In the genomic region with DNA sequence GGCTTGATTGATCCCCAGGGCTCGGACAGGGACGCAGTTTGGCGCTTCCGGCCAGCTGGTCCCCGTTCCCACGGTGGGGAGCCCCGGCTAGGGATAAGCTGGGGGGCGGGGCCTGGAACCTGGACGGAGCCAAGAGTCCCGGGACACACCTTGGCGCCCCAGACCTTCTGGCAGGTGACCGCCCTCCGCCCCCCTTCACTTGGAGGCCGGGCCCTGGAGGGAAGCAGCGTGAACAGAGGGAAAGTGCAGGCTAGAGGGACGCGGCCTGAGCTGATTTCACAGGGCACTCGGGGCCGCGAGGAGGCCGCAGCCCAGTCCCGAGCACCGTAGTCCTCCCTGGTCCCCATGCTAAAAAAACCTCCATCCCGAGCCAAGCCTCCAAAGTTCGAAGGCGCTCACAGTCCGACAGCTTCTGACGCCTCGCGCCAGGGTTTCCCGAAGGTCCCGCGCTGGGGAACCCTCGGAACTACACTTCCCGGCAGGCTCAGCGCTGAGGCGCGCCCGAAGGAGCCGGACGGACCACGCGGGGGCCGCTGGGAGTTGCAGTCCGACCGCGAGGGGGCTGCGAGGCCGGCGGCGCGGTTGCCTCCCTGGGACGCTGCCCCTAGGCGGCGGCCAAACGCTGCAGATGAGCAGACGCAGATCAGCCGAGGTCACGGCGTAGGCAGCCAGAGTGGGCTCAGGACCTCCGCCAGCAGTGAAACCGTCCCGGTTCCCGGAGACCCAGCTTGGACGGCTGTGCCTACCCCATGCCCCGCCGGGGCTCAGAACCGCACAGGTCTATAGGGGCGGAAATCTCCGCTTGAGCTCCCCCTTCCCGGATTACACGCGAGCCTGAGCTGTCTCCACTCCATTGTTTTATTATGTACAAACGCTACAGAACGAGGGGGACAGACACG, we compare ENCODE assay signal across 1 cellular context.
TF ChIP-seq lines count a peak whose summit lies in the region.

A gene with protein sequence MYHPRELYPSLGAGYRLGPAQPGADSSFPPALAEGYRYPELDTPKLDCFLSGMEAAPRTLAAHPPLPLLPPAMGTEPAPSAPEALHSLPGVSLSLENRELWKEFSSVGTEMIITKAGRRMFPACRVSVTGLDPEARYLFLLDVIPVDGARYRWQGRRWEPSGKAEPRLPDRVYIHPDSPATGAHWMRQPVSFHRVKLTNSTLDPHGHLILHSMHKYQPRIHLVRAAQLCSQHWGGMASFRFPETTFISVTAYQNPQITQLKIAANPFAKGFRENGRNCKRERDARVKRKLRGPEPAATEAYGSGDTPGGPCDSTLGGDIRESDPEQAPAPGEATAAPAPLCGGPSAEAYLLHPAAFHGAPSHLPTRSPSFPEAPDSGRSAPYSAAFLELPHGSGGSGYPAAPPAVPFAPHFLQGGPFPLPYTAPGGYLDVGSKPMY (minus strand): TSS at position 451 of the 899 bp plus-strand sequence. CDS start 731 bp downstream, outside the sequence.

TF ChIP-seq in K562, 482 proteins besides CTCF, POLR2A, EP300 and RAD21 (continued from another document and continues in another):
- TF ChIP-seq, protein P1, sequence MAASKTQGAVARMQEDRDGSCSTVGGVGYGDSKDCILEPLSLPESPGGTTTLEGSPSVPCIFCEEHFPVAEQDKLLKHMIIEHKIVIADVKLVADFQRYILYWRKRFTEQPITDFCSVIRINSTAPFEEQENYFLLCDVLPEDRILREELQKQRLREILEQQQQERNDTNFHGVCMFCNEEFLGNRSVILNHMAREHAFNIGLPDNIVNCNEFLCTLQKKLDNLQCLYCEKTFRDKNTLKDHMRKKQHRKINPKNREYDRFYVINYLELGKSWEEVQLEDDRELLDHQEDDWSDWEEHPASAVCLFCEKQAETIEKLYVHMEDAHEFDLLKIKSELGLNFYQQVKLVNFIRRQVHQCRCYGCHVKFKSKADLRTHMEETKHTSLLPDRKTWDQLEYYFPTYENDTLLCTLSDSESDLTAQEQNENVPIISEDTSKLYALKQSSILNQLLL (CRISPR knock-in tag; IDR thresholded peaks at IDR 0.05; ENCODE audit: borderline replicate concordance), result no peak
- TF ChIP-seq ZNF764 (CRISPR knock-in tag; IDR thresholded peaks at IDR 0.05; ENCODE audit: low read depth) (0 out of 2 replicates have a peak, but pooled peaks have one; percentile 18), ZNF133 (CRISPR knock-in tag; IDR thresholded peaks at IDR 0.05) (no peak), ILF3 (IDR thresholded peaks at IDR 0.05; ENCODE audit: borderline replicate concordance) (no peak), SMAD2 (IDR thresholded peaks at IDR 0.05; ENCODE audit: low read depth, low read length) (peak; percentile 86; the same call in 1 of the 2 replicates), ZNF583 (CRISPR knock-in tag; IDR thresholded peaks at IDR 0.05) (no peak; the same call in 1 of the 2 replicates), HMGN3 (IDR thresholded peaks at IDR 0.05; ENCODE audit: borderline replicate concordance, extremely low read depth, insufficient read length, low read depth, low read length) (peak; percentile 68), ZNF431 (CRISPR knock-in tag; IDR thresholded peaks at IDR 0.05) (no peak), ZNF140 (CRISPR knock-in tag; IDR thresholded peaks at IDR 0.05) (no peak), ZNF197 (CRISPR knock-in tag; IDR thresholded peaks at IDR 0.05; ENCODE audit: low read depth) (peak; percentile 96), POLR2AphosphoS2 (IDR thresholded peaks at IDR 0.05; ENCODE audit: low read length) (no peak), GABPB2 (CRISPR knock-in tag; conservative IDR thresholded peaks at IDR 0.05) (no peak), ZKSCAN8 (CRISPR knock-in tag; IDR thresholded peaks at IDR 0.05) (no peak)
- TF ChIP-seq, protein P2, sequence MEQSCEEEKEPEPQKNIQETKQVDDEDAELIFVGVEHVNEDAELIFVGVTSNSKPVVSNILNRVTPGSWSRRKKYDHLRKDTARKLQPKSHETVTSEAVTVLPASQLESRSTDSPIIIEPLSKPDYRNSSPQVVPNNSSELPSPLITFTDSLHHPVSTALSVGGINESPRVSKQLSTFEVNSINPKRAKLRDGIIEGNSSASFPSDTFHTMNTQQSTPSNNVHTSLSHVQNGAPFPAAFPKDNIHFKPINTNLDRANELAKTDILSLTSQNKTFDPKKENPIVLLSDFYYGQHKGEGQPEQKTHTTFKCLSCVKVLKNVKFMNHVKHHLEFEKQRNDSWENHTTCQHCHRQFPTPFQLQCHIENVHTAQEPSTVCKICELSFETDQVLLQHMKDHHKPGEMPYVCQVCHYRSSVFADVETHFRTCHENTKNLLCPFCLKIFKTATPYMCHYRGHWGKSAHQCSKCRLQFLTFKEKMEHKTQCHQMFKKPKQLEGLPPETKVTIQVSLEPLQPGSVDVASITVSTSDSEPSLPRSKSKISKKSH (CRISPR knock-in tag; IDR thresholded peaks at IDR 0.05), result no peak
- TF ChIP-seq, protein P3, sequence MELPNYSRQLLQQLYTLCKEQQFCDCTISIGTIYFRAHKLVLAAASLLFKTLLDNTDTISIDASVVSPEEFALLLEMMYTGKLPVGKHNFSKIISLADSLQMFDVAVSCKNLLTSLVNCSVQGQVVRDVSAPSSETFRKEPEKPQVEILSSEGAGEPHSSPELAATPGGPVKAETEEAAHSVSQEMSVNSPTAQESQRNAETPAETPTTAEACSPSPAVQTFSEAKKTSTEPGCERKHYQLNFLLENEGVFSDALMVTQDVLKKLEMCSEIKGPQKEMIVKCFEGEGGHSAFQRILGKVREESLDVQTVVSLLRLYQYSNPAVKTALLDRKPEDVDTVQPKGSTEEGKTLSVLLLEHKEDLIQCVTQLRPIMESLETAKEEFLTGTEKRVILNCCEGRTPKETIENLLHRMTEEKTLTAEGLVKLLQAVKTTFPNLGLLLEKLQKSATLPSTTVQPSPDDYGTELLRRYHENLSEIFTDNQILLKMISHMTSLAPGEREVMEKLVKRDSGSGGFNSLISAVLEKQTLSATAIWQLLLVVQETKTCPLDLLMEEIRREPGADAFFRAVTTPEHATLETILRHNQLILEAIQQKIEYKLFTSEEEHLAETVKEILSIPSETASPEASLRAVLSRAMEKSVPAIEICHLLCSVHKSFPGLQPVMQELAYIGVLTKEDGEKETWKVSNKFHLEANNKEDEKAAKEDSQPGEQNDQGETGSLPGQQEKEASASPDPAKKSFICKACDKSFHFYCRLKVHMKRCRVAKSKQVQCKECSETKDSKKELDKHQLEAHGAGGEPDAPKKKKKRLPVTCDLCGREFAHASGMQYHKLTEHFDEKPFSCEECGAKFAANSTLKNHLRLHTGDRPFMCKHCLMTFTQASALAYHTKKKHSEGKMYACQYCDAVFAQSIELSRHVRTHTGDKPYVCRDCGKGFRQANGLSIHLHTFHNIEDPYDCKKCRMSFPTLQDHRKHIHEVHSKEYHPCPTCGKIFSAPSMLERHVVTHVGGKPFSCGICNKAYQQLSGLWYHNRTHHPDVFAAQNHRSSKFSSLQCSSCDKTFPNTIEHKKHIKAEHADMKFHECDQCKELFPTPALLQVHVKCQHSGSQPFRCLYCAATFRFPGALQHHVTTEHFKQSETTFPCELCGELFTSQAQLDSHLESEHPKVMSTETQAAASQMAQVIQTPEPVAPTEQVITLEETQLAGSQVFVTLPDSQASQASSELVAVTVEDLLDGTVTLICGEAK (IDR thresholded peaks at IDR 0.05), result no peak
- TF ChIP-seq, protein P3 (CRISPR knock-in tag; IDR thresholded peaks at IDR 0.05), result no peak
- TF ChIP-seq, protein P4, sequence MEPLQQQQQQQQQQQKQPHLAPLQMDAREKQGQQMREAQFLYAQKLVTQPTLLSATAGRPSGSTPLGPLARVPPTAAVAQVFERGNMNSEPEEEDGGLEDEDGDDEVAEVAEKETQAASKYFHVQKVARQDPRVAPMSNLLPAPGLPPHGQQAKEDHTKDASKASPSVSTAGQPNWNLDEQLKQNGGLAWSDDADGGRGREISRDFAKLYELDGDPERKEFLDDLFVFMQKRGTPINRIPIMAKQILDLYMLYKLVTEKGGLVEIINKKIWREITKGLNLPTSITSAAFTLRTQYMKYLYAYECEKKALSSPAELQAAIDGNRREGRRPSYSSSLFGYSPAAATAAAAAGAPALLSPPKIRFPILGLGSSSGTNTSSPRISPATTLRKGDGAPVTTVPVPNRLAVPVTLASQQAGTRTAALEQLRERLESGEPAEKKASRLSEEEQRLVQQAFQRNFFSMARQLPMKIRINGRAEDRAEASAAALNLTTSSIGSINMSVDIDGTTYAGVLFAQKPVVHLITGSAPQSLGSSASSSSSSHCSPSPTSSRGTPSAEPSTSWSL (CRISPR knock-in tag; IDR thresholded peaks at IDR 0.05; ENCODE audit: borderline replicate concordance), result no peak
- TF ChIP-seq, protein P5, sequence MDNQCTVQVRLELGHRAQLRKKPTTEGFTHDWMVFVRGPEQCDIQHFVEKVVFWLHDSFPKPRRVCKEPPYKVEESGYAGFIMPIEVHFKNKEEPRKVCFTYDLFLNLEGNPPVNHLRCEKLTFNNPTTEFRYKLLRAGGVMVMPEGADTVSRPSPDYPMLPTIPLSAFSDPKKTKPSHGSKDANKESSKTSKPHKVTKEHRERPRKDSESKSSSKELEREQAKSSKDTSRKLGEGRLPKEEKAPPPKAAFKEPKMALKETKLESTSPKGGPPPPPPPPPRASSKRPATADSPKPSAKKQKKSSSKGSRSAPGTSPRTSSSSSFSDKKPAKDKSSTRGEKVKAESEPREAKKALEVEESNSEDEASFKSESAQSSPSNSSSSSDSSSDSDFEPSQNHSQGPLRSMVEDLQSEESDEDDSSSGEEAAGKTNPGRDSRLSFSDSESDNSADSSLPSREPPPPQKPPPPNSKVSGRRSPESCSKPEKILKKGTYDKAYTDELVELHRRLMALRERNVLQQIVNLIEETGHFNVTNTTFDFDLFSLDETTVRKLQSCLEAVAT (IDR thresholded peaks at IDR 0.05), result no peak; a peak in 1 of 4 replicates
- TF ChIP-seq, protein P6, sequence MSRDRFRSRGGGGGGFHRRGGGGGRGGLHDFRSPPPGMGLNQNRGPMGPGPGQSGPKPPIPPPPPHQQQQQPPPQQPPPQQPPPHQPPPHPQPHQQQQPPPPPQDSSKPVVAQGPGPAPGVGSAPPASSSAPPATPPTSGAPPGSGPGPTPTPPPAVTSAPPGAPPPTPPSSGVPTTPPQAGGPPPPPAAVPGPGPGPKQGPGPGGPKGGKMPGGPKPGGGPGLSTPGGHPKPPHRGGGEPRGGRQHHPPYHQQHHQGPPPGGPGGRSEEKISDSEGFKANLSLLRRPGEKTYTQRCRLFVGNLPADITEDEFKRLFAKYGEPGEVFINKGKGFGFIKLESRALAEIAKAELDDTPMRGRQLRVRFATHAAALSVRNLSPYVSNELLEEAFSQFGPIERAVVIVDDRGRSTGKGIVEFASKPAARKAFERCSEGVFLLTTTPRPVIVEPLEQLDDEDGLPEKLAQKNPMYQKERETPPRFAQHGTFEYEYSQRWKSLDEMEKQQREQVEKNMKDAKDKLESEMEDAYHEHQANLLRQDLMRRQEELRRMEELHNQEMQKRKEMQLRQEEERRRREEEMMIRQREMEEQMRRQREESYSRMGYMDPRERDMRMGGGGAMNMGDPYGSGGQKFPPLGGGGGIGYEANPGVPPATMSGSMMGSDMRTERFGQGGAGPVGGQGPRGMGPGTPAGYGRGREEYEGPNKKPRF (IDR thresholded peaks at IDR 0.05; ENCODE audit: low read depth, low read length), result no peak
- TF ChIP-seq, protein P7, sequence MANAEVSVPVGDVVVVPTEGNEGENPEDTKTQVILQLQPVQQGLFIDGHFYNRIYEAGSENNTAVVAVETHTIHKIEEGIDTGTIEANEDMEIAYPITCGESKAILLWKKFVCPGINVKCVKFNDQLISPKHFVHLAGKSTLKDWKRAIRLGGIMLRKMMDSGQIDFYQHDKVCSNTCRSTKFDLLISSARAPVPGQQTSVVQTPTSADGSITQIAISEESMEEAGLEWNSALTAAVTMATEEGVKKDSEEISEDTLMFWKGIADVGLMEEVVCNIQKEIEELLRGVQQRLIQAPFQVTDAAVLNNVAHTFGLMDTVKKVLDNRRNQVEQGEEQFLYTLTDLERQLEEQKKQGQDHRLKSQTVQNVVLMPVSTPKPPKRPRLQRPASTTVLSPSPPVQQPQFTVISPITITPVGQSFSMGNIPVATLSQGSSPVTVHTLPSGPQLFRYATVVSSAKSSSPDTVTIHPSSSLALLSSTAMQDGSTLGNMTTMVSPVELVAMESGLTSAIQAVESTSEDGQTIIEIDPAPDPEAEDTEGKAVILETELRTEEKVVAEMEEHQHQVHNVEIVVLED (CRISPR knock-in tag; IDR thresholded peaks at IDR 0.05), result peak; percentile 81
- TF ChIP-seq, protein P8, sequence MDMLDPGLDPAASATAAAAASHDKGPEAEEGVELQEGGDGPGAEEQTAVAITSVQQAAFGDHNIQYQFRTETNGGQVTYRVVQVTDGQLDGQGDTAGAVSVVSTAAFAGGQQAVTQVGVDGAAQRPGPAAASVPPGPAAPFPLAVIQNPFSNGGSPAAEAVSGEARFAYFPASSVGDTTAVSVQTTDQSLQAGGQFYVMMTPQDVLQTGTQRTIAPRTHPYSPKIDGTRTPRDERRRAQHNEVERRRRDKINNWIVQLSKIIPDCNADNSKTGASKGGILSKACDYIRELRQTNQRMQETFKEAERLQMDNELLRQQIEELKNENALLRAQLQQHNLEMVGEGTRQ (CRISPR knock-in tag; IDR thresholded peaks at IDR 0.05), result no peak
